ENCODE assay signal across 15 cellular contexts in the genomic region with DNA sequence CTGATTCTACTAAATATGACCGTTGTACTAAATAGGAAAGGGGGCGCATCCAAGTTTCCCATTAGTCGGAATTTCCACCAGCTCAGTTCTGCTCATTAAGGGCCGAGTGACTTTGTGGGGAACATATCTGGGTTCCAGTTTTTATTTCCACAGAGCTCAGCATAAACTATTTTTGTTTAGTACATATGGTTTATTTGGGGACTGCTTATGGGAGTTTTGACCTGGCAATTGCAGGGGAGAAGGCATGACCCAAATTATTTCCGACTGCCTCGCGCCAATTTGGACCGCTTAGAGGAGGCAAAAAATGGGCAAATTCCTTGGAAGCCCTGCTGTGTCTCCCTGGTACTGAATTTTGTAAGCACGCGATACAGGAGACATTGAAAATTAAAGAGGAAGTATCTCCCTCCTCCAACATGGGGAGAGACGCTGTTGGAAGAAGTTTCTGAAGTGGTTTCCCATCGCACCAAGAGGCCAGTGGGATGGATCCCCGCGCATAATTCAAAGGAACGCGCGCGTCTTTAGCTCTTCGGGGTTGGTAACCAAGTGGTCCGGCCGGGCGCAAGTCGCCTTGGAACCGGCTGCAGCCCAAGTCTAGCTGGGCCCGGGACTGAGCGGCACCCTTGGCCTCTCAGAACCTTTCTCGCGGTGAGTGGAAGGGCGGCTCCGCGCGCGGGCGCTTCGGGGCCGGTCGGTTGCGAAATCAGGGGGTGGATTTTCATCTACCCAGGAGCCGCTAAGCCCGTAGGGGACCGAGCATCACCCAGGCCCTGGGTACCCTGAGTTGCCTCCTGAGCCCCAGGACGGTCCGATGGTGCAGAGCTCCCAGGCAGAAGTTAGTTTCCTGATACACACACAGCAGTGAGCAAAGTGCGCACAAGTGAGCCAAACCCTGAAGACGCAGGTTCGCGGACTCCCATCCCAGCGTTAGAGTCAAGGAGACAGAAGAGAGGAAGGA. TPM values are rescaled to one million over a fixed set of nuclear protein-coding genes. Genes with fewer than 3 reads are reported as not detected.
DNase-seq lines count a peak whose midpoint lies in the region; ATAC-seq and TF ChIP-seq lines count a peak whose summit lies in the region.
"Had no signal": no experiment of that assay in that cellular context is flagged by ENCODE, and none has a peak within 500 bp of the region (broad histone marks: within the 10 kb centered on the region; RNA-seq: fewer than 3 reads in every experiment).

No MANE protein-coding gene starts in this region.

- peaks cover 36% of the 10 kb centered on the region for H3K4me1 Mint-ChIP-seq in activated CD4-positive, alpha-beta T cell treated with anti-CD3 and anti-CD28 coated beads, Interleukin-2, amount 10 ng/mL, durations not matched to agents 7 days and 5 days
- H3K4me1 Mint-ChIP-seq in central memory CD8-positive, alpha-beta T cell = peaks cover 27% of the 10 kb centered on the region
- H3K4me1 Mint-ChIP-seq in neural crest cell = peaks cover 26% of the 10 kb centered on the region

- peaks cover 7% of the 10 kb centered on the region for H3K36me3 Mint-ChIP-seq in activated CD4-positive, alpha-beta T cell treated with anti-CD3 and anti-CD28 coated beads, Interleukin-2, amount 10 ng/mL, durations not matched to agents 7 days and 5 days (ENCODE audit: low read depth)
- H3K36me3 Mint-ChIP-seq in central memory CD8-positive, alpha-beta T cell (ENCODE audit: insufficient read depth) = peaks cover 14% of the 10 kb centered on the region
- no peaks in the 10 kb centered on the region for H3K36me3 Mint-ChIP-seq in neural crest cell (ENCODE audit: low read depth)

- peak overlapping the region; percentile 60 for H3K27ac Mint-ChIP-seq in activated CD4-positive, alpha-beta T cell treated with anti-CD3 and anti-CD28 coated beads, Interleukin-2, amount 10 ng/mL, durations not matched to agents 7 days and 5 days
- H3K27ac Mint-ChIP-seq in central memory CD8-positive, alpha-beta T cell (ENCODE audit: low read depth) = peak overlapping the region; percentile 7
- H3K27ac Mint-ChIP-seq in neural crest cell (ENCODE audit: unreplicated experiment) = no peak overlapping the region

- H3K9me3 Mint-ChIP-seq in activated CD4-positive, alpha-beta T cell treated with anti-CD3 and anti-CD28 coated beads, Interleukin-2, amount 10 ng/mL, durations not matched to agents 7 days and 5 days = no peaks in the 10 kb centered on the region
- no peaks in the 10 kb centered on the region for H3K9me3 Mint-ChIP-seq in central memory CD8-positive, alpha-beta T cell
- H3K9me3 Mint-ChIP-seq in neural crest cell = no peaks in the 10 kb centered on the region

- in situ Hi-C loops in GM13977 (cut with MboI; ENCODE audit: low pct_unique_long_range_greater_than_20kb, low sequenced_read_pairs, unreplicated experiment) = loop anchor here (10.0 to 25.0 kb wide), 3 partner anchors 395 to 1145 kb away; partner anchors contain the start of genes INSM1 and LINC00237

- ATAC-seq in central memory CD8-positive, alpha-beta T cell (replicated peaks; ENCODE audit: extremely low read depth, poor library complexity, severe bottlenecking) = no peak
- ATAC-seq in GM21526 (IDR thresholded peaks at IDR 0.05; ENCODE audit: low FRiP score, unreplicated experiment) = no peak

- CTCF ChIA-PET in activated CD4-positive, alpha-beta T cell treated with anti-CD3 and anti-CD28 coated beads, Interleukin-2, amount 10 ng/mL, durations not matched to agents 7 days and 5 days (lab: Charles Lee) = interaction anchor here (1.0 to 3.8 kb wide), 5 partner anchors 8 to 405 kb away, joined by 3 to 65 read pairs (median 8); no protein-coding TSS in a partner anchor

- no peak for TF ChIP-seq CTCF in GM13977 (IDR thresholded peaks at IDR 0.05; ENCODE audit: extremely low read depth, insufficient read depth, missing control alignments)
- no peak for TF ChIP-seq CTCF in neural crest cell (conservative IDR thresholded peaks at IDR 0.05)

- H3K27me3 Mint-ChIP-seq in activated CD4-positive, alpha-beta T cell treated with anti-CD3 and anti-CD28 coated beads, Interleukin-2, amount 10 ng/mL, durations not matched to agents 7 days and 5 days = peaks cover 66% of the 10 kb centered on the region
- H3K27me3 Mint-ChIP-seq in central memory CD8-positive, alpha-beta T cell = peaks cover 89% of the 10 kb centered on the region
- peaks cover 90% of the 10 kb centered on the region for H3K27me3 Mint-ChIP-seq in neural crest cell (ENCODE audit: low read depth)

- no peak for DNase-seq in activated CD4-positive, alpha-beta T cell treated with anti-CD3 and anti-CD28 coated beads, Interleukin-2, amount 10 ng/mL, durations not matched to agents 7 days and 5 days
- DNase-seq in activated CD4-positive, alpha-beta T cell treated with anti-CD3 and anti-CD28 coated beads for 1 hour = no peak
- DNase-seq in GM13977 (ENCODE audit: low spot score) (peak; percentile 41), neural crest cell (ENCODE audit: low read depth, low spot score) (no peak), HT-29 (ENCODE audit: low spot score) (no peak), NCI-H774 (lab: John Stamatoyannopoulos, UW) (no peak)
- no peak for DNase-seq in central memory CD8-positive, alpha-beta T cell (ENCODE audit: low spot score in 2 of 2)
- DNase-seq: activated effector memory CD4-positive, alpha-beta T cell treated with anti-CD3 and anti-CD28 coated beads, Interleukin-2, amount 50 U/mL, for 16 hours; Caco-2; NCI-H187; NCI-H446 treated with DMSO at 0.1 percent for 48 hours; SHP77; stomach had no signal

- POLR2A ChIA-PET in activated CD4-positive, alpha-beta T cell treated with anti-CD3 and anti-CD28 coated beads, Interleukin-2, amount 10 ng/mL, durations not matched to agents 7 days and 5 days (lab: Charles Lee) = interaction anchor here (0.6 kb wide), 1 partner anchor 16 kb away, joined by 3 read pairs; no protein-coding TSS in a partner anchor

- H3K4me3 Mint-ChIP-seq in activated CD4-positive, alpha-beta T cell treated with anti-CD3 and anti-CD28 coated beads, Interleukin-2, amount 10 ng/mL, durations not matched to agents 7 days and 5 days = peak overlapping the region; percentile 24
- H3K4me3 Mint-ChIP-seq in central memory CD8-positive, alpha-beta T cell = no peak overlapping the region
- peak overlapping the region; percentile 73 for H3K4me3 Mint-ChIP-seq in neural crest cell

RNA-seq across cellular contexts. Expression of gene NKX2-2, which starts 6.3 kb away (rescaled TPM):
- not detected for total RNA-seq in activated CD4-positive, alpha-beta T cell treated with anti-CD3 and anti-CD28 coated beads, Interleukin-2, amount 10 ng/mL, durations not matched to agents 7 days and 5 days
- total RNA-seq in neural crest cell = not detected in 2 replicates
- total RNA-seq in HT-29 (2014; rRNA removed; shearing (Covaris generic)) = 0.16 TPM in 1 of 2 replicates, not detected in the other
- total RNA-seq: Caco-2, left lung had no signal
